14 cellular contexts compared by ENCODE assay signal in genomic region chr1:235864469-235864868, GRCh38. TPM values are rescaled to one million over a fixed set of nuclear protein-coding genes. Genes with fewer than 3 reads are reported as not detected.
DNase-seq lines count a peak whose midpoint lies in the region; ATAC-seq and TF ChIP-seq lines count a peak whose summit lies in the region.
"Had no signal": no experiment of that assay in that cellular context is flagged by ENCODE, and none has a peak within 500 bp of the region (broad histone marks: within the 10 kb centered on the region; RNA-seq: fewer than 3 reads in every experiment).

No MANE protein-coding gene starts in this region.

- H3K79me2 ChIP-seq in SK-N-SH (ENCODE audit: insufficient read depth): peaks cover 62% of the 10 kb centered on the region

- no peak overlapping the region for H3K4me3 Mint-ChIP-seq in T-helper 17 cell
- H3K4me3 Mint-ChIP-seq in stimulated activated naive B cell treated with anti-CD40 and anti-IgM and Interleukin-4, amounts not matched to agents 10 μg/mL and 1 μg/mL and 100 μg/mL, for 72 hours: peak overlapping the region; percentile 69 to 81

- no peak overlapping the region for H3K27ac ChIP-seq in SK-N-SH (ENCODE audit: low read depth in 2 of 2, low read length in 1 of 2)
- H3K27ac ChIP-seq: WERI-Rb-1 had no signal

- DNase-seq in SK-N-SH (no peak), T-helper 17 cell (no peak), foreskin fibroblast (no peak), occipital lobe (lab: John Stamatoyannopoulos, UW) (no peak), HuH-7.5 (ENCODE audit: low spot score) (no peak)
- DNase-seq in stimulated activated naive B cell treated with anti-CD40 and anti-IgM and Interleukin-4, amounts not matched to agents 10 μg/mL and 1 μg/mL and 100 μg/mL, for 72 hours: no peak
- DNase-seq: adrenal gland; DMS153; effector CD8-positive, alpha-beta T cell; mucosa of descending colon; NCI-H345 had no signal

- TF ChIP-seq EP300 in SK-N-SH (IDR thresholded peaks at IDR 0.05; ENCODE audit: borderline replicate concordance in 1 of 2, low read depth in 1 of 2, low read length in 1 of 2): no peak

- no peak for TF ChIP-seq CTCF in SK-N-SH (IDR thresholded peaks at IDR 0.05)
- no peak for TF ChIP-seq CTCF in foreskin fibroblast (IDR thresholded peaks at IDR 0.05; ENCODE audit: low read depth, low read length)

- no peak overlapping the region for H2AFZ ChIP-seq in SK-N-SH (ENCODE audit: low read depth)

- ATAC-seq in SK-N-SH treated with all-trans-retinoic acid at 6 μM for 48 hours (no peak), T-helper 17 cell (no peak), HG03354 (IDR thresholded peaks at IDR 0.05; ENCODE audit: poor library complexity, severe bottlenecking, unreplicated experiment) (no peak)
- ATAC-seq in stimulated activated naive B cell treated with anti-CD40 and anti-IgM and Interleukin-4, amounts not matched to agents 10 μg/mL and 1 μg/mL and 100 μg/mL, for 72 hours (replicated peaks): no peak
- ATAC-seq: mucosa of descending colon had no signal

- POLR2A ChIA-PET in SK-N-SH (lab: Yijun Ruan, JAX): no interaction called here

- no peaks in the 10 kb centered on the region for H3K9me2 ChIP-seq in SK-N-SH

- H4K20me1 ChIP-seq in SK-N-SH (ENCODE audit: insufficient read depth): no peaks in the 10 kb centered on the region

- no peak for TF ChIP-seq RAD21 in SK-N-SH (IDR thresholded peaks at IDR 0.05; ENCODE audit: low read length)

- H3K9me3 ChIP-seq in SK-N-SH (no peaks in the 10 kb centered on the region), T-helper 17 cell (ENCODE audit: control insufficient read depth, low read length, poor library complexity, severe bottlenecking) (no peaks in the 10 kb centered on the region)
- H3K9me3 ChIP-seq: adrenal gland, mucosa of descending colon had no signal

- no peaks in the 10 kb centered on the region for H3F3A ChIP-seq in SK-N-SH (replicated peaks; ENCODE audit: insufficient read depth)

- H3K27me3 ChIP-seq in SK-N-SH (ENCODE audit: insufficient read depth): no peaks in the 10 kb centered on the region
- H3K27me3 ChIP-seq: adrenal gland had no signal

- CTCF ChIA-PET in SK-N-SH (lab: Yijun Ruan, JAX): interaction anchor here (1.2 to 5.9 kb wide), 2 partner anchors 81 to 107 kb away, joined by 4 to 87 read pairs; no protein-coding TSS in a partner anchor

- peaks cover 37% of the 10 kb centered on the region for H3K4me1 Mint-ChIP-seq in T-helper 17 cell
- H3K4me1 Mint-ChIP-seq in stimulated activated naive B cell treated with anti-CD40 and anti-IgM and Interleukin-4, amounts not matched to agents 10 μg/mL and 1 μg/mL and 100 μg/mL, for 72 hours: peaks cover 27 to 55% of the 10 kb centered on the region in 2 donors

- no peaks in the 10 kb centered on the region for H3K27me3 Mint-ChIP-seq in T-helper 17 cell
- H3K27me3 Mint-ChIP-seq in stimulated activated naive B cell treated with anti-CD40 and anti-IgM and Interleukin-4, amounts not matched to agents 10 μg/mL and 1 μg/mL and 100 μg/mL, for 72 hours: no peaks in the 10 kb centered on the region

- no peak overlapping the region for H3K4me3 ChIP-seq in SK-N-SH (ENCODE audit: low read depth in 2 of 2, low read length in 1 of 2)
- H3K4me3 ChIP-seq in foreskin fibroblast (ENCODE audit: low read depth in 1 of 2, low read length in 2 of 2): peak overlapping the region; percentile 77 to 84
- H3K4me3 ChIP-seq: mucosa of descending colon had no signal

- peaks cover 0 to 7% of the 10 kb centered on the region in 2 experiments; a peak in 2 of 4 replicates for H3K4me1 ChIP-seq in SK-N-SH (ENCODE audit: control insufficient read depth in 1 of 2, insufficient read depth in 2 of 2, low read depth in 1 of 2, low read length in 1 of 2)

- H3K9ac ChIP-seq in SK-N-SH: no peak overlapping the region

- peak overlapping the region; percentile 99 for H3K27ac Mint-ChIP-seq in T-helper 17 cell
- H3K27ac Mint-ChIP-seq in stimulated activated naive B cell treated with anti-CD40 and anti-IgM and Interleukin-4, amounts not matched to agents 10 μg/mL and 1 μg/mL and 100 μg/mL, for 72 hours: peak overlapping the region; percentile 91

- H3K36me3 Mint-ChIP-seq in T-helper 17 cell (ENCODE audit: low read depth): peaks cover 5% of the 10 kb centered on the region
- H3K36me3 Mint-ChIP-seq in stimulated activated naive B cell treated with anti-CD40 and anti-IgM and Interleukin-4, amounts not matched to agents 10 μg/mL and 1 μg/mL and 100 μg/mL, for 72 hours: peaks cover 13 to 34% of the 10 kb centered on the region in 2 donors

- H3K36me3 ChIP-seq in SK-N-SH (replicated peaks in 1 of 2; ENCODE audit: control insufficient read depth in 1 of 2, insufficient read depth in 2 of 2, low read length in 1 of 2): no peaks in the 10 kb centered on the region
- H3K36me3 ChIP-seq: adrenal gland, WERI-Rb-1 had no signal

- H3K4me2 ChIP-seq in SK-N-SH: peak overlapping the region; percentile 84

- WGBS in SK-N-SH (ENCODE audit: low lambda C conversion rate): 95% methylated on average over 10 of the region's 10 CpGs

- no peaks in the 10 kb centered on the region for H3K9me3 Mint-ChIP-seq in stimulated activated naive B cell treated with anti-CD40 and anti-IgM and Interleukin-4, amounts not matched to agents 10 μg/mL and 1 μg/mL and 100 μg/mL, for 72 hours

TF ChIP-seq in SK-N-SH, 30 proteins besides CTCF, POLR2A, EP300 and RAD21:
- TF ChIP-seq JUND (IDR thresholded peaks at IDR 0.05) (no peak), POLR2AphosphoS5 (IDR thresholded peaks at IDR 0.05; ENCODE audit: low read depth, low read length) (no peak), TCF12 (IDR thresholded peaks at IDR 0.05) (no peak), EZH2phosphoT487 (IDR thresholded peaks at IDR 0.05; ENCODE audit: borderline replicate concordance, low read depth) (no peak), FOXJ3 (CRISPR knock-in tag; IDR thresholded peaks at IDR 0.05) (no peak), SMC3 (IDR thresholded peaks at IDR 0.05; ENCODE audit: low read depth, low read length) (no peak), TAF1 (IDR thresholded peaks at IDR 0.05; ENCODE audit: borderline replicate concordance, low read depth, low read length) (no peak), GABPA (IDR thresholded peaks at IDR 0.05; ENCODE audit: low read depth) (no peak), NRF1 (IDR thresholded peaks at IDR 0.05; ENCODE audit: low read depth, low read length) (no peak)
- TF ChIP-seq, protein P1, sequence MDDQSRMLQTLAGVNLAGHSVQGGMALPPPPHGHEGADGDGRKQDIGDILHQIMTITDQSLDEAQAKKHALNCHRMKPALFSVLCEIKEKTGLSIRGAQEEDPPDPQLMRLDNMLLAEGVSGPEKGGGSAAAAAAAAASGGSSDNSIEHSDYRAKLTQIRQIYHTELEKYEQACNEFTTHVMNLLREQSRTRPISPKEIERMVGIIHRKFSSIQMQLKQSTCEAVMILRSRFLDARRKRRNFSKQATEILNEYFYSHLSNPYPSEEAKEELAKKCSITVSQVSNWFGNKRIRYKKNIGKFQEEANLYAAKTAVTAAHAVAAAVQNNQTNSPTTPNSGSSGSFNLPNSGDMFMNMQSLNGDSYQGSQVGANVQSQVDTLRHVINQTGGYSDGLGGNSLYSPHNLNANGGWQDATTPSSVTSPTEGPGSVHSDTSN (IDR thresholded peaks at IDR 0.05): no peak
- TF ChIP-seq, protein P2, sequence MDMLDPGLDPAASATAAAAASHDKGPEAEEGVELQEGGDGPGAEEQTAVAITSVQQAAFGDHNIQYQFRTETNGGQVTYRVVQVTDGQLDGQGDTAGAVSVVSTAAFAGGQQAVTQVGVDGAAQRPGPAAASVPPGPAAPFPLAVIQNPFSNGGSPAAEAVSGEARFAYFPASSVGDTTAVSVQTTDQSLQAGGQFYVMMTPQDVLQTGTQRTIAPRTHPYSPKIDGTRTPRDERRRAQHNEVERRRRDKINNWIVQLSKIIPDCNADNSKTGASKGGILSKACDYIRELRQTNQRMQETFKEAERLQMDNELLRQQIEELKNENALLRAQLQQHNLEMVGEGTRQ (IDR thresholded peaks at IDR 0.05; ENCODE audit: borderline replicate concordance, low read depth, low read length): no peak

TF ChIP-seq in SK-N-SH treated with all-trans-retinoic acid at 6 μM for 48 hours, 23 proteins besides CTCF, POLR2A, EP300 and RAD21 (continues in another document):
- TF ChIP-seq ZNF565 (CRISPR knock-in tag; conservative IDR thresholded peaks at IDR 0.05; ENCODE audit: low read depth) (no peak), ZFP3 (CRISPR knock-in tag; IDR thresholded peaks at IDR 0.05) (no peak), CSRNP3 (CRISPR knock-in tag; IDR thresholded peaks at IDR 0.05) (no peak)

RNA-seq across cellular contexts. Expression of gene LYST, which starts 2.2 kb away (rescaled TPM):
- polyA plus RNA-seq in SK-N-SH (2012; rRNA removed): 3.9 and 4.6 TPM in 2 replicates
- polyA plus RNA-seq in SK-N-SH (2012; cell fraction: cytosol; rRNA removed): 3.3 and 4.3 TPM in 2 replicates
- polyA plus RNA-seq in SK-N-SH (2012; cell fraction: nucleus; rRNA removed): 7.6 and 11.9 TPM in 2 replicates
- total RNA-seq in T-helper 17 cell (10 to 100 TPM; 24.5 to 29.6 TPM), occipital lobe (69.7 TPM)

Comparison
In these comparisons a context has a peak if more than half of its experiments do, and no peak if none do; other contexts are left out.
1. H3K4me3 ChIP-seq: peak in foreskin fibroblast (2 of 2); none in SK-N-SH (0 of 2).